ENCODE assay signal across 1 cellular context in genomic region chr2:166180951-166181812, GRCh38.
TF ChIP-seq lines count a peak whose summit lies in the region.

No MANE protein-coding gene starts in this region.

TF ChIP-seq in SK-N-SH treated with all-trans-retinoic acid at 6 μM for 48 hours, 23 proteins besides CTCF, POLR2A, EP300 and RAD21 (continued from another document):
- TF ChIP-seq ZFP30 (CRISPR knock-in tag; IDR thresholded peaks at IDR 0.05) = no peak
